23 cellular contexts compared by ENCODE assay signal in the genomic region with DNA sequence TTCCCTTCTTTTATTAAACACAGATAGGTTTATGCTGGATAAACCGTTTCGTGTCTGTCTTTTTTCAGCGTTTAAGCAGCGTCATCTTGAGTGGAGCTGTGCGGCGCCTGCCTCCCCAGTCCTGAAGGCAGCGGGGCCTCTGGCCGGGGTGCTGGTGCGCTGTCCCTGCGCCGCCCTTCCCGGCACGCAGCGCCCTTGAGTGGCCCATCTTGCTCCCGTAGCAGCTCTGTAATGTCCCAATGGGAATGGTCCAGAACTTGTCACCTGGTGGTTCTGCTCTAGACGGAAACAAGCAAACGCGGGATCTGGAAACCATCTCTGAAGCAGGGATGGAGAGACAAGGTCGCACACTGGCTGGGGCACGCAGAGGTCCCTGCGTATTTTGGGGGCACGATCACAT.
"Had no signal": no experiment of that assay in that cellular context is flagged by ENCODE, and none has a peak within 500 bp of the region (broad histone marks: within the 10 kb centered on the region; RNA-seq: fewer than 3 reads in every experiment).

No MANE protein-coding gene starts in this region.

- H3K27ac ChIP-seq: SJSA1, SK-N-MC had no signal

- H3K4me1 ChIP-seq: SJSA1 had no signal

- H3K4me3 ChIP-seq: MG63, SJSA1, SK-N-MC had no signal

- DNase-seq: IMR-90, Karpas-422, KG1, MG63, NCI-H1092, NCI-H1105 treated with DMSO at 0.1 percent for 48 hours, NCI-H1417 treated with DMSO at 0.1 percent for 48 hours, NCI-H187, NCI-H2029, NCI-H2081 treated with DMSO at 0.1 percent for 48 hours, NCI-H2171, NCI-H226, NCI-H446, NCI-H510A, NCI-H524 treated with DMSO at 0.1 percent for 48 hours, NCI-H69, NCI-H774, Right ventricle myocardium superior, RPMI8226, SIG-M5 had no signal

- H3K9me3 ChIP-seq: MG63, SJSA1 had no signal

- FAIRE-seq: RCC 7860 had no signal

- H3K27me3 ChIP-seq: MG63, SJSA1 had no signal
